ENCODE assay signal across 9 cellular contexts in genomic region chr18:23283933-23284430, GRCh38.
DNase-seq lines count a peak whose midpoint lies in the region; ATAC-seq and TF ChIP-seq lines count a peak whose summit lies in the region.
"Had no signal": no experiment of that assay in that cellular context is flagged by ENCODE, and none has a peak within 500 bp of the region (broad histone marks: within the 10 kb centered on the region; RNA-seq: fewer than 3 reads in every experiment).

No MANE protein-coding gene starts in this region.

- H3K4me3 ChIP-seq in HUES64 (ENCODE audit: low read length) (no peak overlapping the region), epithelial cell of proximal tubule (ENCODE audit: low read depth, low read length) (no peak overlapping the region), sigmoid colon (no peak overlapping the region)

- no peaks in the 10 kb centered on the region for H3K36me3 ChIP-seq in HUES64 (ENCODE audit: insufficient read depth, low read length)
- H3K36me3 ChIP-seq in sigmoid colon = no peaks in the 10 kb centered on the region

- no peak overlapping the region for H3K4me3 Mint-ChIP-seq in activated CD4-positive, alpha-beta T cell treated with anti-CD3 and anti-CD28 coated beads, Interleukin-2, amount 10 ng/mL, durations not matched to agents 7 days and 5 days
- H3K4me3 Mint-ChIP-seq: naive B cell had no signal

- peak; percentile 84 for ATAC-seq in GM21737 (IDR thresholded peaks at IDR 0.05; ENCODE audit: unreplicated experiment)

- CTCF ChIA-PET in activated CD4-positive, alpha-beta T cell treated with anti-CD3 and anti-CD28 coated beads, Interleukin-2, amount 10 ng/mL, durations not matched to agents 7 days and 5 days (lab: Charles Lee) = interaction anchor here (1.0 to 1.3 kb wide), 2 partner anchors 17 to 167 kb away, joined by 3 read pairs; no protein-coding TSS in a partner anchor

- H3K9me3 Mint-ChIP-seq in activated CD4-positive, alpha-beta T cell treated with anti-CD3 and anti-CD28 coated beads, Interleukin-2, amount 10 ng/mL, durations not matched to agents 7 days and 5 days = no peaks in the 10 kb centered on the region
- H3K9me3 Mint-ChIP-seq: naive B cell had no signal

- H3K27me3 Mint-ChIP-seq in activated CD4-positive, alpha-beta T cell treated with anti-CD3 and anti-CD28 coated beads, Interleukin-2, amount 10 ng/mL, durations not matched to agents 7 days and 5 days = no peaks in the 10 kb centered on the region
- H3K27me3 Mint-ChIP-seq: naive B cell had no signal

- TF ChIP-seq POLR2A in sigmoid colon (IDR thresholded peaks at IDR 0.05) = no peak

- no peak overlapping the region for H3K27ac Mint-ChIP-seq in activated CD4-positive, alpha-beta T cell treated with anti-CD3 and anti-CD28 coated beads, Interleukin-2, amount 10 ng/mL, durations not matched to agents 7 days and 5 days

- H3K27ac ChIP-seq in HUES64 (ENCODE audit: low read depth, low read length) = peak overlapping the region; percentile 96
- H3K27ac ChIP-seq in sigmoid colon = no peak overlapping the region

- H3K36me3 Mint-ChIP-seq in activated CD4-positive, alpha-beta T cell treated with anti-CD3 and anti-CD28 coated beads, Interleukin-2, amount 10 ng/mL, durations not matched to agents 7 days and 5 days (ENCODE audit: low read depth) = no peaks in the 10 kb centered on the region
- H3K36me3 Mint-ChIP-seq: naive B cell had no signal

- peaks cover 2% of the 10 kb centered on the region for H3K4me1 Mint-ChIP-seq in activated CD4-positive, alpha-beta T cell treated with anti-CD3 and anti-CD28 coated beads, Interleukin-2, amount 10 ng/mL, durations not matched to agents 7 days and 5 days
- H3K4me1 Mint-ChIP-seq: naive B cell had no signal

- TF ChIP-seq CTCF in epithelial cell of proximal tubule (conservative IDR thresholded peaks at IDR 0.05; ENCODE audit: low read depth, low read length) (no peak), sigmoid colon (IDR thresholded peaks at IDR 0.05) (no peak)

- POLR2A ChIA-PET in activated CD4-positive, alpha-beta T cell treated with anti-CD3 and anti-CD28 coated beads, Interleukin-2, amount 10 ng/mL, durations not matched to agents 7 days and 5 days (lab: Charles Lee) = no interaction called here

- H3K4me1 ChIP-seq in HUES64 (ENCODE audit: insufficient read depth, low read length) (peaks cover 29% of the 10 kb centered on the region), sigmoid colon (no peaks in the 10 kb centered on the region)

- TF ChIP-seq EP300 in sigmoid colon (IDR thresholded peaks at IDR 0.05) = no peak

- no peaks in the 10 kb centered on the region for H3K9me3 ChIP-seq in HUES64 (ENCODE audit: insufficient read depth, low read depth, low read length)
- H3K9me3 ChIP-seq in sigmoid colon = no peaks in the 10 kb centered on the region

- intact Hi-C loops in sigmoid colon (cut with DNase I) = no loop called here

- DNase-seq in Daoy (ENCODE audit: low read depth) (peak; percentile 85), epithelial cell of proximal tubule (ENCODE audit: low read depth) (peak; percentile 83), DMS79 treated with DMSO at 0.1 percent for 48 hours (lab: John Stamatoyannopoulos, UW) (no peak), NCI-H82 (lab: John Stamatoyannopoulos, UW) (no peak), sigmoid colon (no peak)
- no peak for DNase-seq in activated CD4-positive, alpha-beta T cell treated with anti-CD3 and anti-CD28 coated beads, Interleukin-2, amount 10 ng/mL, durations not matched to agents 7 days and 5 days
- DNase-seq: naive B cell had no signal

- 12% methylated on average over 2 of the region's 2 CpGs for WGBS in HUES64
- WGBS in sigmoid colon, 2 donors = 66 to 77% methylated on average over 2 of the region's 2 CpGs

- H3K27me3 ChIP-seq in HUES64 (ENCODE audit: insufficient read depth, low read length) (no peaks in the 10 kb centered on the region), sigmoid colon (no peaks in the 10 kb centered on the region)

- H3K9ac ChIP-seq in HUES64 (ENCODE audit: low read depth, low read length) = peak overlapping the region; percentile 62

Comparison
In these comparisons a context has a peak if more than half of its experiments do, and no peak if none do; other contexts are left out.
1. DNase-seq: peak in Daoy (single experiment) and epithelial cell of proximal tubule (single experiment); none in DMS79 treated with DMSO at 0.1 percent for 48 hours (single experiment), NCI-H82 (single experiment), sigmoid colon (single experiment) and activated CD4-positive, alpha-beta T cell treated with anti-CD3 and anti-CD28 coated beads, Interleukin-2, amount 10 ng/mL, durations not matched to agents 7 days and 5 days (single experiment).